In the genomic region with DNA sequence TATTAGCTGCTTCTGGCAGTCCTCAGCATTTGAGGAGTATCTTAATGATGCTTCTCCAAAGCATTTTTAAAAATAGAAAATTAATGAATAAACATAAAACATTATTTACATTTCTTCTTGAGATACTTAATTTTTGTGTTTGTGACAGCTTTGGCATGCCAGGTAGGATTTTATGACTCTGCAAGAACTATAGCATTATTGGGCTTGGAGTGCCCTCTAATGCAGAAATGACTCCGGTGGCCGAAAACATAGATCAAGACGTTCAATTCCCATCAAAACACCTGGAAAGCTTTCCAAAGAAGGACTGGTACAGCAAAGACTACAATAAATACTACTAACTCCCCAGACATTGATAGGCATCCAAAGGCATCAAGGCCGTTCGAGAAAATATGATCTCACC, we compare ENCODE assay signal across 1 cellular context.
TF ChIP-seq lines count a peak whose summit lies in the region.

No MANE protein-coding gene starts in this region.

TF ChIP-seq in GM23338, 12 proteins besides CTCF, POLR2A, EP300 and RAD21 (continued from another document):
- TF ChIP-seq, protein P1, sequence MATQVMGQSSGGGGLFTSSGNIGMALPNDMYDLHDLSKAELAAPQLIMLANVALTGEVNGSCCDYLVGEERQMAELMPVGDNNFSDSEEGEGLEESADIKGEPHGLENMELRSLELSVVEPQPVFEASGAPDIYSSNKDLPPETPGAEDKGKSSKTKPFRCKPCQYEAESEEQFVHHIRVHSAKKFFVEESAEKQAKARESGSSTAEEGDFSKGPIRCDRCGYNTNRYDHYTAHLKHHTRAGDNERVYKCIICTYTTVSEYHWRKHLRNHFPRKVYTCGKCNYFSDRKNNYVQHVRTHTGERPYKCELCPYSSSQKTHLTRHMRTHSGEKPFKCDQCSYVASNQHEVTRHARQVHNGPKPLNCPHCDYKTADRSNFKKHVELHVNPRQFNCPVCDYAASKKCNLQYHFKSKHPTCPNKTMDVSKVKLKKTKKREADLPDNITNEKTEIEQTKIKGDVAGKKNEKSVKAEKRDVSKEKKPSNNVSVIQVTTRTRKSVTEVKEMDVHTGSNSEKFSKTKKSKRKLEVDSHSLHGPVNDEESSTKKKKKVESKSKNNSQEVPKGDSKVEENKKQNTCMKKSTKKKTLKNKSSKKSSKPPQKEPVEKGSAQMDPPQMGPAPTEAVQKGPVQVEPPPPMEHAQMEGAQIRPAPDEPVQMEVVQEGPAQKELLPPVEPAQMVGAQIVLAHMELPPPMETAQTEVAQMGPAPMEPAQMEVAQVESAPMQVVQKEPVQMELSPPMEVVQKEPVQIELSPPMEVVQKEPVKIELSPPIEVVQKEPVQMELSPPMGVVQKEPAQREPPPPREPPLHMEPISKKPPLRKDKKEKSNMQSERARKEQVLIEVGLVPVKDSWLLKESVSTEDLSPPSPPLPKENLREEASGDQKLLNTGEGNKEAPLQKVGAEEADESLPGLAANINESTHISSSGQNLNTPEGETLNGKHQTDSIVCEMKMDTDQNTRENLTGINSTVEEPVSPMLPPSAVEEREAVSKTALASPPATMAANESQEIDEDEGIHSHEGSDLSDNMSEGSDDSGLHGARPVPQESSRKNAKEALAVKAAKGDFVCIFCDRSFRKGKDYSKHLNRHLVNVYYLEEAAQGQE (IDR thresholded peaks at IDR 0.05; ENCODE audit: unreplicated experiment) = no peak
- TF ChIP-seq, protein P2, sequence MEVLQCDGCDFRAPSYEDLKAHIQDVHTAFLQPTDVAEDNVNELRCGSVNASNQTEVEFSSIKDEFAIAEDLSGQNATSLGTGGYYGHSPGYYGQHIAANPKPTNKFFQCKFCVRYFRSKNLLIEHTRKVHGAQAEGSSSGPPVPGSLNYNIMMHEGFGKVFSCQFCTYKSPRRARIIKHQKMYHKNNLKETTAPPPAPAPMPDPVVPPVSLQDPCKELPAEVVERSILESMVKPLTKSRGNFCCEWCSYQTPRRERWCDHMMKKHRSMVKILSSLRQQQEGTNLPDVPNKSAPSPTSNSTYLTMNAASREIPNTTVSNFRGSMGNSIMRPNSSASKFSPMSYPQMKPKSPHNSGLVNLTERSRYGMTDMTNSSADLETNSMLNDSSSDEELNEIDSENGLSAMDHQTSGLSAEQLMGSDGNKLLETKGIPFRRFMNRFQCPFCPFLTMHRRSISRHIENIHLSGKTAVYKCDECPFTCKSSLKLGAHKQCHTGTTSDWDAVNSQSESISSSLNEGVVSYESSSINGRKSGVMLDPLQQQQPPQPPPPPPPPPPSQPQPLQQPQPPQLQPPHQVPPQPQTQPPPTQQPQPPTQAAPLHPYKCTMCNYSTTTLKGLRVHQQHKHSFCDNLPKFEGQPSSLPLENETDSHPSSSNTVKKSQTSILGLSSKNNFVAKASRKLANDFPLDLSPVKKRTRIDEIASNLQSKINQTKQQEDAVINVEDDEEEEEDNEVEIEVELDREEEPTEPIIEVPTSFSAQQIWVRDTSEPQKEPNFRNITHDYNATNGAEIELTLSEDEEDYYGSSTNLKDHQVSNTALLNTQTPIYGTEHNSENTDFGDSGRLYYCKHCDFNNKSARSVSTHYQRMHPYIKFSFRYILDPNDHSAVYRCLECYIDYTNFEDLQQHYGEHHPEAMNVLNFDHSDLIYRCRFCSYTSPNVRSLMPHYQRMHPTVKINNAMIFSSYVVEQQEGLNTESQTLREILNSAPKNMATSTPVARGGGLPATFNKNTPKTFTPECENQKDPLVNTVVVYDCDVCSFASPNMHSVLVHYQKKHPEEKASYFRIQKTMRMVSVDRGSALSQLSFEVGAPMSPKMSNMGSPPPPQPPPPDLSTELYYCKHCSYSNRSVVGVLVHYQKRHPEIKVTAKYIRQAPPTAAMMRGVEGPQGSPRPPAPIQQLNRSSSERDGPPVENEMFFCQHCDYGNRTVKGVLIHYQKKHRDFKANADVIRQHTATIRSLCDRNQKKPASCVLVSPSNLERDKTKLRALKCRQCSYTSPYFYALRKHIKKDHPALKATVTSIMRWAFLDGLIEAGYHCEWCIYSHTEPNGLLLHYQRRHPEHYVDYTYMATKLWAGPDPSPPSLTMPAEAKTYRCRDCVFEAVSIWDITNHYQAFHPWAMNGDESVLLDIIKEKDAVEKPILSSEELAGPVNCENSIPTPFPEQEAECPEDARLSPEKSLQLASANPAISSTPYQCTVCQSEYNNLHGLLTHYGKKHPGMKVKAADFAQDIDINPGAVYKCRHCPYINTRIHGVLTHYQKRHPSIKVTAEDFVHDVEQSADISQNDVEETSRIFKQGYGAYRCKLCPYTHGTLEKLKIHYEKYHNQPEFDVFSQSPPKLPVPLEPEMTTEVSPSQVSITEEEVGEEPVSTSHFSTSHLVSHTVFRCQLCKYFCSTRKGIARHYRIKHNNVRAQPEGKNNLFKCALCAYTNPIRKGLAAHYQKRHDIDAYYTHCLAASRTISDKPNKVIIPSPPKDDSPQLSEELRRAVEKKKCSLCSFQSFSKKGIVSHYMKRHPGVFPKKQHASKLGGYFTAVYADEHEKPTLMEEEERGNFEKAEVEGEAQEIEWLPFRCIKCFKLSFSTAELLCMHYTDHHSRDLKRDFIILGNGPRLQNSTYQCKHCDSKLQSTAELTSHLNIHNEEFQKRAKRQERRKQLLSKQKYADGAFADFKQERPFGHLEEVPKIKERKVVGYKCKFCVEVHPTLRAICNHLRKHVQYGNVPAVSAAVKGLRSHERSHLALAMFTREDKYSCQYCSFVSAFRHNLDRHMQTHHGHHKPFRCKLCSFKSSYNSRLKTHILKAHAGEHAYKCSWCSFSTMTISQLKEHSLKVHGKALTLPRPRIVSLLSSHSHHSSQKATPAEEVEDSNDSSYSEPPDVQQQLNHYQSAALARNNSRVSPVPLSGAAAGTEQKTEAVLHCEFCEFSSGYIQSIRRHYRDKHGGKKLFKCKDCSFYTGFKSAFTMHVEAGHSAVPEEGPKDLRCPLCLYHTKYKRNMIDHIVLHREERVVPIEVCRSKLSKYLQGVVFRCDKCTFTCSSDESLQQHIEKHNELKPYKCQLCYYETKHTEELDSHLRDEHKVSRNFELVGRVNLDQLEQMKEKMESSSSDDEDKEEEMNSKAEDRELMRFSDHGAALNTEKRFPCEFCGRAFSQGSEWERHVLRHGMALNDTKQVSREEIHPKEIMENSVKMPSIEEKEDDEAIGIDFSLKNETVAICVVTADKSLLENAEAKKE (CRISPR knock-in tag; IDR thresholded peaks at IDR 0.05) = no peak
- TF ChIP-seq EZH2 (IDR thresholded peaks at IDR 0.05; ENCODE audit: low read depth, unreplicated experiment) (no peak), EZH2phosphoT487 (IDR thresholded peaks at IDR 0.05; ENCODE audit: unreplicated experiment) (no peak), JUNB (IDR thresholded peaks at IDR 0.05; ENCODE audit: unreplicated experiment) (no peak), ZNF331 (CRISPR knock-in tag; IDR thresholded peaks at IDR 0.05; ENCODE audit: low read depth) (no peak)
- TF ChIP-seq, protein P3, sequence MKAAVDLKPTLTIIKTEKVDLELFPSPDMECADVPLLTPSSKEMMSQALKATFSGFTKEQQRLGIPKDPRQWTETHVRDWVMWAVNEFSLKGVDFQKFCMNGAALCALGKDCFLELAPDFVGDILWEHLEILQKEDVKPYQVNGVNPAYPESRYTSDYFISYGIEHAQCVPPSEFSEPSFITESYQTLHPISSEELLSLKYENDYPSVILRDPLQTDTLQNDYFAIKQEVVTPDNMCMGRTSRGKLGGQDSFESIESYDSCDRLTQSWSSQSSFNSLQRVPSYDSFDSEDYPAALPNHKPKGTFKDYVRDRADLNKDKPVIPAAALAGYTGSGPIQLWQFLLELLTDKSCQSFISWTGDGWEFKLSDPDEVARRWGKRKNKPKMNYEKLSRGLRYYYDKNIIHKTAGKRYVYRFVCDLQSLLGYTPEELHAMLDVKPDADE (IDR thresholded peaks at IDR 0.05) = no peak
